Comparison of ENCODE assay signal across 8 cellular contexts in genomic region chr1:232950197-232950918, GRCh38. TPM values are rescaled to one million over a fixed set of nuclear protein-coding genes. Genes with fewer than 3 reads are reported as not detected.
DNase-seq lines count a peak whose midpoint lies in the region; ATAC-seq and TF ChIP-seq lines count a peak whose summit lies in the region.

A gene with protein sequence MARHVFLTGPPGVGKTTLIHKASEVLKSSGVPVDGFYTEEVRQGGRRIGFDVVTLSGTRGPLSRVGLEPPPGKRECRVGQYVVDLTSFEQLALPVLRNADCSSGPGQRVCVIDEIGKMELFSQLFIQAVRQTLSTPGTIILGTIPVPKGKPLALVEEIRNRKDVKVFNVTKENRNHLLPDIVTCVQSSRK (plus strand): TSS chr1:232950611. CDS start chr1:232950711, 100 bp downstream.

- ATAC-seq in GM21576 (IDR thresholded peaks at IDR 0.05; ENCODE audit: unreplicated experiment), result peak; percentile 82

- no peaks in the 10 kb centered on the region for H3K27me3 ChIP-seq in esophagus (ENCODE audit: control insufficient read depth in 1 of 2, insufficient read depth in 2 of 2, low read length in 2 of 2)
- no peaks in the 10 kb centered on the region for H3K27me3 ChIP-seq in muscle layer of colon (ENCODE audit: control insufficient read depth in 1 of 2, insufficient read depth in 2 of 2, low read length in 2 of 2)

- H3K27ac Mint-ChIP-seq in activated T-cell treated with anti-CD3 and anti-CD28 coated beads, Interleukin-2, amount 50 U/mL, for 24 hours, result peak within 1 kb of the TSS; percentile 95

- peaks cover 22% of the 10 kb centered on the region for H3K36me3 Mint-ChIP-seq in activated T-cell treated with anti-CD3 and anti-CD28 coated beads, Interleukin-2, amount 50 U/mL, for 24 hours (ENCODE audit: low read depth)

- no peaks in the 10 kb centered on the region for H3K9me3 Mint-ChIP-seq in activated T-cell treated with anti-CD3 and anti-CD28 coated beads, Interleukin-2, amount 50 U/mL, for 24 hours

- 0 to 1% methylated on average over 47 of the region's 47 CpGs for WGBS in esophagus, 2 donors

- H3K9me3 ChIP-seq in esophagus (ENCODE audit: control insufficient read depth in 2 of 2, insufficient read depth in 1 of 2, low read depth in 1 of 2, low read length in 1 of 2) (no peaks in the 10 kb centered on the region), muscle layer of colon (ENCODE audit: low read length) (no peaks in the 10 kb centered on the region)

- no peak for TF ChIP-seq RAD21 in Ishikawa (IDR thresholded peaks at IDR 0.05; ENCODE audit: low read depth)

- H3K9ac ChIP-seq in muscle layer of colon (ENCODE audit: low read length), result peak within 1 kb of the TSS; percentile 45

- H3K4me3 ChIP-seq in esophagus (ENCODE audit: low read depth in 1 of 2, low read length in 2 of 2) (peak within 1 kb of the TSS; percentile 85), muscle layer of colon (ENCODE audit: low read depth in 1 of 2, low read length in 2 of 2) (peak within 1 kb of the TSS; percentile 94)

- H3K4me1 ChIP-seq in esophagus (ENCODE audit: control insufficient read depth in 2 of 2, insufficient read depth in 2 of 2, low read length in 1 of 2) (peaks cover 0 to 4% of the 10 kb centered on the region in 2 donors), muscle layer of colon (ENCODE audit: insufficient read depth, low read length) (peaks cover 15% of the 10 kb centered on the region)

- peak within 1 kb of the TSS; percentile 93 for H3K4me3 Mint-ChIP-seq in activated T-cell treated with anti-CD3 and anti-CD28 coated beads, Interleukin-2, amount 50 U/mL, for 24 hours

- TF ChIP-seq EP300 in Ishikawa (IDR thresholded peaks at IDR 0.05; ENCODE audit: borderline replicate concordance), result no peak

- peak; percentile 55 for DNase-seq in DMS153 (lab: John Stamatoyannopoulos, UW)
- DNase-seq in activated T-cell treated with anti-CD3 and anti-CD28 coated beads, Interleukin-2, amount 50 U/mL, for 24 hours, result peak; percentile 98
- DNase-seq in stimulated activated CD8-positive, alpha-beta memory T cell treated with anti-CD3 and anti-CD28 coated beads, Interleukin-7, amount 100 ng/mL, for 24 hours (ENCODE audit: low read depth), result peak; percentile 96

- H3K27me3 Mint-ChIP-seq in activated T-cell treated with anti-CD3 and anti-CD28 coated beads, Interleukin-2, amount 50 U/mL, for 24 hours, result no peaks in the 10 kb centered on the region

- H3K4me1 Mint-ChIP-seq in activated T-cell treated with anti-CD3 and anti-CD28 coated beads, Interleukin-2, amount 50 U/mL, for 24 hours (ENCODE audit: low read depth), result peaks cover 35% of the 10 kb centered on the region

- H3K27ac ChIP-seq in esophagus (ENCODE audit: low read depth in 2 of 2, low read length in 1 of 2) (peak within 1 kb of the TSS; percentile 68 to 78), muscle layer of colon (ENCODE audit: low read depth, low read length) (peak within 1 kb of the TSS; percentile 89)

- no peaks in the 10 kb centered on the region for H3K36me3 ChIP-seq in esophagus (ENCODE audit: control insufficient read depth in 2 of 2, insufficient read depth in 2 of 2, low read length in 1 of 2)
- no peaks in the 10 kb centered on the region for H3K36me3 ChIP-seq in muscle layer of colon (ENCODE audit: insufficient read depth, low read length)

TF ChIP-seq in Ishikawa, 13 proteins besides CTCF, POLR2A, EP300 and RAD21 (continues in another document):
- TF ChIP-seq REST (IDR thresholded peaks at IDR 0.05; ENCODE audit: low read depth), result no peak
- no peak for TF ChIP-seq NFIC (IDR thresholded peaks at IDR 0.05)
- TF ChIP-seq, protein P1, sequence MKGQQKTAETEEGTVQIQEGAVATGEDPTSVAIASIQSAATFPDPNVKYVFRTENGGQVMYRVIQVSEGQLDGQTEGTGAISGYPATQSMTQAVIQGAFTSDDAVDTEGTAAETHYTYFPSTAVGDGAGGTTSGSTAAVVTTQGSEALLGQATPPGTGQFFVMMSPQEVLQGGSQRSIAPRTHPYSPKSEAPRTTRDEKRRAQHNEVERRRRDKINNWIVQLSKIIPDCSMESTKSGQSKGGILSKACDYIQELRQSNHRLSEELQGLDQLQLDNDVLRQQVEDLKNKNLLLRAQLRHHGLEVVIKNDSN (IDR thresholded peaks at IDR 0.05), result no peak
- TF ChIP-seq CREB1 (IDR thresholded peaks at IDR 0.05; ENCODE audit: low read depth), result no peak
- TF ChIP-seq ZBTB7A (IDR thresholded peaks at IDR 0.05; ENCODE audit: low read depth), result peak; percentile 94
- TF ChIP-seq CEBPB (IDR thresholded peaks at IDR 0.05), result no peak
- TF ChIP-seq YY1 (IDR thresholded peaks at IDR 0.05; ENCODE audit: low read depth), result peak; percentile 70; the same call in 1 of the 2 replicates
- TF ChIP-seq, protein P2, sequence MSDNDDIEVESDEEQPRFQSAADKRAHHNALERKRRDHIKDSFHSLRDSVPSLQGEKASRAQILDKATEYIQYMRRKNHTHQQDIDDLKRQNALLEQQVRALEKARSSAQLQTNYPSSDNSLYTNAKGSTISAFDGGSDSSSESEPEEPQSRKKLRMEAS (IDR thresholded peaks at IDR 0.05), result peak; percentile 66; the same call in 1 of the 2 replicates
- 0 out of 2 replicates have a peak, but pooled peaks have one; percentile 14 for TF ChIP-seq TCF12 (IDR thresholded peaks at IDR 0.05; ENCODE audit: low read depth)

TF ChIP-seq in PFSK-1, 5 proteins besides CTCF, POLR2A, EP300 and RAD21:
- TF ChIP-seq POLR2AphosphoS5 (IDR thresholded peaks at IDR 0.05; ENCODE audit: low read depth, low read length) (peak; percentile 95), TAF1 (IDR thresholded peaks at IDR 0.05; ENCODE audit: borderline replicate concordance, insufficient read depth, low read length) (peak; percentile 52; the same call in 1 of the 2 replicates), REST (IDR thresholded peaks at IDR 0.05; ENCODE audit: insufficient read depth in 1 of 2, low read depth in 2 of 2, low read length in 2 of 2) (no peak), FOXP2 (optimal IDR thresholded peaks at IDR 0.05; ENCODE audit: borderline replicate concordance, extremely low read depth, extremely low read length, insufficient read depth) (no peak)

RNA-seq across cellular contexts. Expression of the gene that starts here (rescaled TPM):
- polyA plus RNA-seq in PFSK-1 (2012; ENCODE audit: insufficient read length, low read depth), result 58.5 TPM
- polyA plus RNA-seq in esophagus, result 10 to 100 TPM; 38.2 to 45.7 TPM

Comparison
In these comparisons a context has a peak if more than half of its experiments do, and no peak if none do; other contexts are left out.
1. Peak in every context shown above with its lines: DNase-seq, ATAC-seq, H3K4me3 ChIP-seq and H3K27ac ChIP-seq.